2 cellular contexts compared by ENCODE assay signal in the genomic region with DNA sequence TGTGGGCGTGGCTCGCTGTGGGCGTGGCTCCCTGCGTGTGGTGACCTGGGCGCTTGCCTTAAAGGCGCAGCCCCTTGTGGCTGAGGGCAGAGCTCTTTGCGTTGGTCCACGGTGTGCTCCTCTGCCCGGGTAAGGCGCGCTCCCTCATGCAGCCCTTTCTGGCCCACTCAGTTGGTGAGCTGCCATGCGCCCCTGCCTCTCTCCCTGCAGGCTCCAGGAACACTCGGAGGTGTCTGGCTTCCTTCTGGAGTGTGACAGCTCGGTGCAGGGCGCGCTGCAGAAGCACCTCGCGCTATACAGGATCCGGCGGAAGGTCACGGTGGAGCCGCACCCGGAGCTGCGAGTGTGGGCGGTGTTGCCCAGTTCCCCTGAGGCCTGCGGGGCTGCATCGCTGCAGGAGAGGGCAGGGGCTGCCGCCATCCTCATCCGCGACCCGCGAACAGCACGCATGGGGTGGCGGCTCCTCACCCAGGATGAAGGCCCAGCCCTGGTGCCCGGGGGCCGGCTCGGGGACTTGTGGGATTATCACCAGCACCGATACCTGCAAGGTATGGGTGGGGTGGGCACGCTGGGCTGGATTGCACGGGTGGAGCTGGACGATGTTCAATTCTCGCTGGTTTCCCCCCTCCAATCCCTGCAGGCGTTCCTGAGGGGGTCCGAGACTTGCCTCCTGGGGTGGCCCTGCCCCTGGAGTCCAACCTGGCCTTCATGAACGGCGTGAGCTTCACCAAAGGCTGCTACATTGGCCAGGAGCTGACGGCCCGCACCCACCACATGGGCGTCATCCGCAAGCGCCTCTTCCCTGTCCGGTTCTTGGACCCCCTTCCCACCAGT.
TF ChIP-seq lines count a peak whose summit lies in the region.

No MANE protein-coding gene starts in this region.

TF ChIP-seq in Ishikawa, 13 proteins besides CTCF, POLR2A, EP300 and RAD21:
- 0 out of 2 replicates have a peak, but pooled peaks have one; percentile 11 for TF ChIP-seq EGR1 (IDR thresholded peaks at IDR 0.05)
- TF ChIP-seq ZBTB7A (IDR thresholded peaks at IDR 0.05; ENCODE audit: low read depth) = no peak
- no peak for TF ChIP-seq FOXM1 (IDR thresholded peaks at IDR 0.05; ENCODE audit: borderline replicate concordance, low read depth)
- TF ChIP-seq TEAD4 (IDR thresholded peaks at IDR 0.05) = no peak
- TF ChIP-seq, protein P1, sequence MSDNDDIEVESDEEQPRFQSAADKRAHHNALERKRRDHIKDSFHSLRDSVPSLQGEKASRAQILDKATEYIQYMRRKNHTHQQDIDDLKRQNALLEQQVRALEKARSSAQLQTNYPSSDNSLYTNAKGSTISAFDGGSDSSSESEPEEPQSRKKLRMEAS (IDR thresholded peaks at IDR 0.05) = peak; percentile 57
- TF ChIP-seq TCF12 (IDR thresholded peaks at IDR 0.05; ENCODE audit: low read depth) = no peak
- TF ChIP-seq NFIC (IDR thresholded peaks at IDR 0.05) = no peak
- no peak for TF ChIP-seq CREB1 (IDR thresholded peaks at IDR 0.05; ENCODE audit: low read depth)

TF ChIP-seq in K562, 482 proteins besides CTCF, POLR2A, EP300 and RAD21 (continues in another document):
- TF ChIP-seq, protein P2, sequence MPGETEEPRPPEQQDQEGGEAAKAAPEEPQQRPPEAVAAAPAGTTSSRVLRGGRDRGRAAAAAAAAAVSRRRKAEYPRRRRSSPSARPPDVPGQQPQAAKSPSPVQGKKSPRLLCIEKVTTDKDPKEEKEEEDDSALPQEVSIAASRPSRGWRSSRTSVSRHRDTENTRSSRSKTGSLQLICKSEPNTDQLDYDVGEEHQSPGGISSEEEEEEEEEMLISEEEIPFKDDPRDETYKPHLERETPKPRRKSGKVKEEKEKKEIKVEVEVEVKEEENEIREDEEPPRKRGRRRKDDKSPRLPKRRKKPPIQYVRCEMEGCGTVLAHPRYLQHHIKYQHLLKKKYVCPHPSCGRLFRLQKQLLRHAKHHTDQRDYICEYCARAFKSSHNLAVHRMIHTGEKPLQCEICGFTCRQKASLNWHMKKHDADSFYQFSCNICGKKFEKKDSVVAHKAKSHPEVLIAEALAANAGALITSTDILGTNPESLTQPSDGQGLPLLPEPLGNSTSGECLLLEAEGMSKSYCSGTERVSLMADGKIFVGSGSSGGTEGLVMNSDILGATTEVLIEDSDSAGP (CRISPR knock-in tag; IDR thresholded peaks at IDR 0.05) = peak; percentile 98
- TF ChIP-seq, protein P3, sequence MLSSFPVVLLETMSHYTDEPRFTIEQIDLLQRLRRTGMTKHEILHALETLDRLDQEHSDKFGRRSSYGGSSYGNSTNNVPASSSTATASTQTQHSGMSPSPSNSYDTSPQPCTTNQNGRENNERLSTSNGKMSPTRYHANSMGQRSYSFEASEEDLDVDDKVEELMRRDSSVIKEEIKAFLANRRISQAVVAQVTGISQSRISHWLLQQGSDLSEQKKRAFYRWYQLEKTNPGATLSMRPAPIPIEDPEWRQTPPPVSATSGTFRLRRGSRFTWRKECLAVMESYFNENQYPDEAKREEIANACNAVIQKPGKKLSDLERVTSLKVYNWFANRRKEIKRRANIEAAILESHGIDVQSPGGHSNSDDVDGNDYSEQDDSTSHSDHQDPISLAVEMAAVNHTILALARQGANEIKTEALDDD (IDR thresholded peaks at IDR 0.05) = no peak
- TF ChIP-seq, protein P4, sequence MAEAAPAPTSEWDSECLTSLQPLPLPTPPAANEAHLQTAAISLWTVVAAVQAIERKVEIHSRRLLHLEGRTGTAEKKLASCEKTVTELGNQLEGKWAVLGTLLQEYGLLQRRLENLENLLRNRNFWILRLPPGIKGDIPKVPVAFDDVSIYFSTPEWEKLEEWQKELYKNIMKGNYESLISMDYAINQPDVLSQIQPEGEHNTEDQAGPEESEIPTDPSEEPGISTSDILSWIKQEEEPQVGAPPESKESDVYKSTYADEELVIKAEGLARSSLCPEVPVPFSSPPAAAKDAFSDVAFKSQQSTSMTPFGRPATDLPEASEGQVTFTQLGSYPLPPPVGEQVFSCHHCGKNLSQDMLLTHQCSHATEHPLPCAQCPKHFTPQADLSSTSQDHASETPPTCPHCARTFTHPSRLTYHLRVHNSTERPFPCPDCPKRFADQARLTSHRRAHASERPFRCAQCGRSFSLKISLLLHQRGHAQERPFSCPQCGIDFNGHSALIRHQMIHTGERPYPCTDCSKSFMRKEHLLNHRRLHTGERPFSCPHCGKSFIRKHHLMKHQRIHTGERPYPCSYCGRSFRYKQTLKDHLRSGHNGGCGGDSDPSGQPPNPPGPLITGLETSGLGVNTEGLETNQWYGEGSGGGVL (CRISPR knock-in tag; IDR thresholded peaks at IDR 0.05) = no peak
- no peak for TF ChIP-seq RBBP5 (IDR thresholded peaks at IDR 0.05; ENCODE audit: borderline replicate concordance, insufficient read depth, low read length, poor library complexity, severe bottlenecking)
- TF ChIP-seq STAT5A (IDR thresholded peaks at IDR 0.05; ENCODE audit: borderline replicate concordance, low read length) = no peak
- TF ChIP-seq, protein P5, sequence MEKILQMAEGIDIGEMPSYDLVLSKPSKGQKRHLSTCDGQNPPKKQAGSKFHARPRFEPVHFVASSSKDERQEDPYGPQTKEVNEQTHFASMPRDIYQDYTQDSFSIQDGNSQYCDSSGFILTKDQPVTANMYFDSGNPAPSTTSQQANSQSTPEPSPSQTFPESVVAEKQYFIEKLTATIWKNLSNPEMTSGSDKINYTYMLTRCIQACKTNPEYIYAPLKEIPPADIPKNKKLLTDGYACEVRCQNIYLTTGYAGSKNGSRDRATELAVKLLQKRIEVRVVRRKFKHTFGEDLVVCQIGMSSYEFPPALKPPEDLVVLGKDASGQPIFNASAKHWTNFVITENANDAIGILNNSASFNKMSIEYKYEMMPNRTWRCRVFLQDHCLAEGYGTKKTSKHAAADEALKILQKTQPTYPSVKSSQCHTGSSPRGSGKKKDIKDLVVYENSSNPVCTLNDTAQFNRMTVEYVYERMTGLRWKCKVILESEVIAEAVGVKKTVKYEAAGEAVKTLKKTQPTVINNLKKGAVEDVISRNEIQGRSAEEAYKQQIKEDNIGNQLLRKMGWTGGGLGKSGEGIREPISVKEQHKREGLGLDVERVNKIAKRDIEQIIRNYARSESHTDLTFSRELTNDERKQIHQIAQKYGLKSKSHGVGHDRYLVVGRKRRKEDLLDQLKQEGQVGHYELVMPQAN (IDR thresholded peaks at IDR 0.05; ENCODE audit: borderline replicate concordance) = peak; percentile 55; the same call in 1 of the 2 replicates
- no peak for TF ChIP-seq TAF1 (IDR thresholded peaks at IDR 0.05; ENCODE audit: control insufficient read depth, extremely low read depth, insufficient read depth, low read length, severe bottlenecking)
- TF ChIP-seq, protein P6, sequence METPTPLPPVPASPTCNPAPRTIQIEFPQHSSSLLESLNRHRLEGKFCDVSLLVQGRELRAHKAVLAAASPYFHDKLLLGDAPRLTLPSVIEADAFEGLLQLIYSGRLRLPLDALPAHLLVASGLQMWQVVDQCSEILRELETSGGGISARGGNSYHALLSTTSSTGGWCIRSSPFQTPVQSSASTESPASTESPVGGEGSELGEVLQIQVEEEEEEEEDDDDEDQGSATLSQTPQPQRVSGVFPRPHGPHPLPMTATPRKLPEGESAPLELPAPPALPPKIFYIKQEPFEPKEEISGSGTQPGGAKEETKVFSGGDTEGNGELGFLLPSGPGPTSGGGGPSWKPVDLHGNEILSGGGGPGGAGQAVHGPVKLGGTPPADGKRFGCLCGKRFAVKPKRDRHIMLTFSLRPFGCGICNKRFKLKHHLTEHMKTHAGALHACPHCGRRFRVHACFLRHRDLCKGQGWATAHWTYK (CRISPR knock-in tag; IDR thresholded peaks at IDR 0.05) = no peak
- no peak for TF ChIP-seq SAFB2 (IDR thresholded peaks at IDR 0.05; ENCODE audit: borderline replicate concordance, low read depth, low read length, severe bottlenecking)
- TF ChIP-seq ZBED1 (IDR thresholded peaks at IDR 0.05) = no peak
- no peak for TF ChIP-seq ZNF217 (CRISPR knock-in tag; IDR thresholded peaks at IDR 0.05)
- no peak for TF ChIP-seq SMARCA5 (IDR thresholded peaks at IDR 0.05)
- TF ChIP-seq, protein P7, sequence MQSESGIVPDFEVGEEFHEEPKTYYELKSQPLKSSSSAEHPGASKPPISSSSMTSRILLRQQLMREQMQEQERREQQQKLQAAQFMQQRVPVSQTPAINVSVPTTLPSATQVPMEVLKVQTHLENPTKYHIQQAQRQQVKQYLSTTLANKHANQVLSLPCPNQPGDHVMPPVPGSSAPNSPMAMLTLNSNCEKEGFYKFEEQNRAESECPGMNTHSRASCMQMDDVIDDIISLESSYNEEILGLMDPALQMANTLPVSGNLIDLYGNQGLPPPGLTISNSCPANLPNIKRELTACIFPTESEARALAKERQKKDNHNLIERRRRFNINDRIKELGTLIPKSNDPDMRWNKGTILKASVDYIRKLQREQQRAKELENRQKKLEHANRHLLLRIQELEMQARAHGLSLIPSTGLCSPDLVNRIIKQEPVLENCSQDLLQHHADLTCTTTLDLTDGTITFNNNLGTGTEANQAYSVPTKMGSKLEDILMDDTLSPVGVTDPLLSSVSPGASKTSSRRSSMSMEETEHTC (IDR thresholded peaks at IDR 0.05) = no peak
- no peak for TF ChIP-seq L3MBTL2 (IDR thresholded peaks at IDR 0.05)
- TF ChIP-seq NEUROD1 (IDR thresholded peaks at IDR 0.05; ENCODE audit: borderline replicate concordance, low read depth, low read length, partially characterized antibody) = no peak
- TF ChIP-seq, protein P8, sequence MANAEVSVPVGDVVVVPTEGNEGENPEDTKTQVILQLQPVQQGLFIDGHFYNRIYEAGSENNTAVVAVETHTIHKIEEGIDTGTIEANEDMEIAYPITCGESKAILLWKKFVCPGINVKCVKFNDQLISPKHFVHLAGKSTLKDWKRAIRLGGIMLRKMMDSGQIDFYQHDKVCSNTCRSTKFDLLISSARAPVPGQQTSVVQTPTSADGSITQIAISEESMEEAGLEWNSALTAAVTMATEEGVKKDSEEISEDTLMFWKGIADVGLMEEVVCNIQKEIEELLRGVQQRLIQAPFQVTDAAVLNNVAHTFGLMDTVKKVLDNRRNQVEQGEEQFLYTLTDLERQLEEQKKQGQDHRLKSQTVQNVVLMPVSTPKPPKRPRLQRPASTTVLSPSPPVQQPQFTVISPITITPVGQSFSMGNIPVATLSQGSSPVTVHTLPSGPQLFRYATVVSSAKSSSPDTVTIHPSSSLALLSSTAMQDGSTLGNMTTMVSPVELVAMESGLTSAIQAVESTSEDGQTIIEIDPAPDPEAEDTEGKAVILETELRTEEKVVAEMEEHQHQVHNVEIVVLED (CRISPR knock-in tag; IDR thresholded peaks at IDR 0.05) = no peak
- no peak for TF ChIP-seq ARID2 (IDR thresholded peaks at IDR 0.05)
- TF ChIP-seq MED1 (CRISPR knock-in tag; IDR thresholded peaks at IDR 0.05; ENCODE audit: borderline replicate concordance) = no peak
- 0 out of 4 replicates have a peak, but pooled peaks of 1 of the 2 experiments have one; percentile 47 for TF ChIP-seq TEAD1 (CRISPR knock-in tag; IDR thresholded peaks at IDR 0.05)
- TF ChIP-seq ZSCAN32 (CRISPR knock-in tag; IDR thresholded peaks at IDR 0.05) = no peak
- no peak for TF ChIP-seq ARID1B (IDR thresholded peaks at IDR 0.05)
- TF ChIP-seq RCOR1 (IDR thresholded peaks at IDR 0.05; ENCODE audit: borderline replicate concordance in 1 of 2, low read depth in 2 of 2, low read length in 2 of 2) = no peak
- TF ChIP-seq ATF1 (CRISPR knock-in tag; IDR thresholded peaks at IDR 0.05) = no peak
- TF ChIP-seq ATF1 (tag; IDR thresholded peaks at IDR 0.05) = peak; percentile 33
- no peak for TF ChIP-seq SOX6 (IDR thresholded peaks at IDR 0.05)
- no peak for TF ChIP-seq NCOA1 (IDR thresholded peaks at IDR 0.05; ENCODE audit: low read depth)
- TF ChIP-seq HOXB6 (CRISPR knock-in tag; IDR thresholded peaks at IDR 0.05; ENCODE audit: borderline replicate concordance) = no peak
- TF ChIP-seq OTX1 (CRISPR knock-in tag; IDR thresholded peaks at IDR 0.05) = no peak
- TF ChIP-seq HNRNPH1 (optimal IDR thresholded peaks at IDR 0.05; ENCODE audit: low read depth, low read length) = no peak
- no peak for TF ChIP-seq ASH1L (IDR thresholded peaks at IDR 0.05; ENCODE audit: borderline replicate concordance, low read depth, partially characterized antibody)
- TF ChIP-seq, protein P9, sequence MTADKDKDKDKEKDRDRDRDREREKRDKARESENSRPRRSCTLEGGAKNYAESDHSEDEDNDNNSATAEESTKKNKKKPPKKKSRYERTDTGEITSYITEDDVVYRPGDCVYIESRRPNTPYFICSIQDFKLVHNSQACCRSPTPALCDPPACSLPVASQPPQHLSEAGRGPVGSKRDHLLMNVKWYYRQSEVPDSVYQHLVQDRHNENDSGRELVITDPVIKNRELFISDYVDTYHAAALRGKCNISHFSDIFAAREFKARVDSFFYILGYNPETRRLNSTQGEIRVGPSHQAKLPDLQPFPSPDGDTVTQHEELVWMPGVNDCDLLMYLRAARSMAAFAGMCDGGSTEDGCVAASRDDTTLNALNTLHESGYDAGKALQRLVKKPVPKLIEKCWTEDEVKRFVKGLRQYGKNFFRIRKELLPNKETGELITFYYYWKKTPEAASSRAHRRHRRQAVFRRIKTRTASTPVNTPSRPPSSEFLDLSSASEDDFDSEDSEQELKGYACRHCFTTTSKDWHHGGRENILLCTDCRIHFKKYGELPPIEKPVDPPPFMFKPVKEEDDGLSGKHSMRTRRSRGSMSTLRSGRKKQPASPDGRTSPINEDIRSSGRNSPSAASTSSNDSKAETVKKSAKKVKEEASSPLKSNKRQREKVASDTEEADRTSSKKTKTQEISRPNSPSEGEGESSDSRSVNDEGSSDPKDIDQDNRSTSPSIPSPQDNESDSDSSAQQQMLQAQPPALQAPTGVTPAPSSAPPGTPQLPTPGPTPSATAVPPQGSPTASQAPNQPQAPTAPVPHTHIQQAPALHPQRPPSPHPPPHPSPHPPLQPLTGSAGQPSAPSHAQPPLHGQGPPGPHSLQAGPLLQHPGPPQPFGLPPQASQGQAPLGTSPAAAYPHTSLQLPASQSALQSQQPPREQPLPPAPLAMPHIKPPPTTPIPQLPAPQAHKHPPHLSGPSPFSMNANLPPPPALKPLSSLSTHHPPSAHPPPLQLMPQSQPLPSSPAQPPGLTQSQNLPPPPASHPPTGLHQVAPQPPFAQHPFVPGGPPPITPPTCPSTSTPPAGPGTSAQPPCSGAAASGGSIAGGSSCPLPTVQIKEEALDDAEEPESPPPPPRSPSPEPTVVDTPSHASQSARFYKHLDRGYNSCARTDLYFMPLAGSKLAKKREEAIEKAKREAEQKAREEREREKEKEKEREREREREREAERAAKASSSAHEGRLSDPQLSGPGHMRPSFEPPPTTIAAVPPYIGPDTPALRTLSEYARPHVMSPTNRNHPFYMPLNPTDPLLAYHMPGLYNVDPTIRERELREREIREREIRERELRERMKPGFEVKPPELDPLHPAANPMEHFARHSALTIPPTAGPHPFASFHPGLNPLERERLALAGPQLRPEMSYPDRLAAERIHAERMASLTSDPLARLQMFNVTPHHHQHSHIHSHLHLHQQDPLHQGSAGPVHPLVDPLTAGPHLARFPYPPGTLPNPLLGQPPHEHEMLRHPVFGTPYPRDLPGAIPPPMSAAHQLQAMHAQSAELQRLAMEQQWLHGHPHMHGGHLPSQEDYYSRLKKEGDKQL (CRISPR knock-in tag; IDR thresholded peaks at IDR 0.05; ENCODE audit: borderline replicate concordance) = no peak
- no peak for TF ChIP-seq DPF2 (IDR thresholded peaks at IDR 0.05)
- TF ChIP-seq, protein P10, sequence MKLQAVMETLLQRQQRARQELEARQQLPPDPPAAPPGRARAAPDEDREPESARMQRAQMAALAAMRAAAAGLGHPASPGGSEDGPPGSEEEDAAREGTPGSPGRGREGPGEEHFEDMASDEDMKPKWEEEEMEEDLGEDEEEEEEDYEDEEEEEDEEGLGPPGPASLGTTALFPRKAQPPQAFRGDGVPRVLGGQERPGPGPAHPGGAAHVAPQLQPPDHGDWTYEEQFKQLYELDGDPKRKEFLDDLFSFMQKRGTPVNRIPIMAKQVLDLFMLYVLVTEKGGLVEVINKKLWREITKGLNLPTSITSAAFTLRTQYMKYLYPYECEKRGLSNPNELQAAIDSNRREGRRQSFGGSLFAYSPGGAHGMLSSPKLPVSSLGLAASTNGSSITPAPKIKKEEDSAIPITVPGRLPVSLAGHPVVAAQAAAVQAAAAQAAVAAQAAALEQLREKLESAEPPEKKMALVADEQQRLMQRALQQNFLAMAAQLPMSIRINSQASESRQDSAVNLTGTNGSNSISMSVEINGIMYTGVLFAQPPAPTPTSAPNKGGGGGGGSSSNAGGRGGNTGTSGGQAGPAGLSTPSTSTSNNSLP (IDR thresholded peaks at IDR 0.05; ENCODE audit: borderline replicate concordance, low read depth, low read length) = no peak
